Comparison of ENCODE assay signal across 29 cellular contexts in genomic region chr2:23078799-23079434, GRCh38.
"Had no signal": no experiment of that assay in that cellular context is flagged by ENCODE, and none has a peak within 500 bp of the region (broad histone marks: within the 10 kb centered on the region; RNA-seq: fewer than 3 reads in every experiment).

No MANE protein-coding gene starts in this region.

- H3K9ac ChIP-seq: neural progenitor cell, parathyroid adenoma had no signal

- H2AFZ ChIP-seq: neural progenitor cell, parathyroid adenoma had no signal

- H3K4me1 Mint-ChIP-seq: natural killer cell; stimulated activated effector memory CD8-positive, alpha-beta T cell treated with anti-CD3 and anti-CD28 coated beads, Interleukin-12 subunit alpha, Interleukin-12 subunit beta, amount 100 ng/mL, for 72 hours; stimulated activated naive B cell treated with anti-CD40 and anti-IgM and Interleukin-4, amounts not matched to agents 10 μg/mL and 1 μg/mL and 100 μg/mL, for 72 hours; stimulated activated naive CD8-positive, alpha-beta T cell treated with anti-CD3 and anti-CD28 coated beads, Interleukin-15, amount 100 ng/mL, for 72 hours had no signal

- H3K27ac ChIP-seq: neural progenitor cell, ovary, parathyroid adenoma, psoas muscle, sigmoid colon, suprapubic skin, testis, tibial artery, transverse colon, upper lobe of right lung, uterus had no signal

- H3K4me3 ChIP-seq: neural progenitor cell, ovary, psoas muscle, sigmoid colon, suprapubic skin, testis, tibial artery, transverse colon, upper lobe of right lung, uterus had no signal

- H3K4me2 ChIP-seq: neural progenitor cell had no signal

- H3K36me3 ChIP-seq: neural progenitor cell, ovary, sigmoid colon, suprapubic skin, tibial artery, transverse colon, upper lobe of right lung, uterus had no signal

- H3K9me3 Mint-ChIP-seq: neural progenitor cell had no signal

- H3K79me2 ChIP-seq: parathyroid adenoma had no signal

- H3K4me1 ChIP-seq: parathyroid adenoma, psoas muscle, sigmoid colon, suprapubic skin, testis, tibial artery, transverse colon, upper lobe of right lung, uterus had no signal

- H3K27me3 ChIP-seq: neural progenitor cell, ovary, sigmoid colon, suprapubic skin, testis, tibial artery, transverse colon, upper lobe of right lung, uterus had no signal

- DNase-seq: naive thymus-derived CD4-positive, alpha-beta T cell; natural killer cell; occipital lobe; ovary; posterior cingulate gyrus; psoas muscle; right cardiac atrium; sigmoid colon; small intestine; stimulated activated CD4-positive, alpha-beta T cell treated with anti-CD3 and anti-CD28 coated beads, Interleukin-15, amount 100 ng/mL, for 24 hours; stimulated activated CD4-positive, alpha-beta T cell treated with anti-CD3 and anti-CD28 coated beads, Interleukin-2, amount 100 ng/mL, for 24 hours; stimulated activated CD4-positive, alpha-beta T cell treated with anti-CD3 and anti-CD28 coated beads, Interleukin-2, amount 100 ng/mL, for 48 hours; stimulated activated CD4-positive, alpha-beta T cell treated with anti-CD3 and anti-CD28 coated beads, Interleukin-4, amount 100 ng/mL, for 24 hours; stimulated activated naive B cell treated with anti-CD40 and anti-IgM and Interleukin-4, amounts not matched to agents 10 μg/mL and 1 μg/mL and 100 μg/mL, for 72 hours; stimulated activated naive CD8-positive, alpha-beta T cell treated with anti-CD3 and anti-CD28 coated beads, Interleukin-15, amount 100 ng/mL, for 72 hours; stimulated activated naive CD8-positive, alpha-beta T cell treated with anti-CD3 and anti-CD28 coated beads, Interleukin-15, Interleukin-2, amounts not matched to agents 100 U/mL and 50 U/mL, for 24 hours; substantia nigra; testis; tibial artery; transverse colon; upper lobe of right lung had no signal

- H3K9me3 ChIP-seq: ovary, psoas muscle, suprapubic skin, testis, tibial artery, transverse colon, upper lobe of right lung, uterus had no signal

- FAIRE-seq: small intestine had no signal

- H3K27ac Mint-ChIP-seq: naive thymus-derived CD4-positive, alpha-beta T cell; natural killer cell; neural progenitor cell; progenitor cell of endocrine pancreas; stimulated activated effector memory CD8-positive, alpha-beta T cell treated with anti-CD3 and anti-CD28 coated beads, Interleukin-12 subunit alpha, Interleukin-12 subunit beta, amount 100 ng/mL, for 72 hours; stimulated activated naive B cell treated with anti-CD40 and anti-IgM and Interleukin-4, amounts not matched to agents 10 μg/mL and 1 μg/mL and 100 μg/mL, for 72 hours; stimulated activated naive CD8-positive, alpha-beta T cell treated with anti-CD3 and anti-CD28 coated beads, Interleukin-15, amount 100 ng/mL, for 72 hours; type B pancreatic cell had no signal

- H3K4me3 Mint-ChIP-seq: naive thymus-derived CD4-positive, alpha-beta T cell; natural killer cell; nephron; neural progenitor cell; stimulated activated effector memory CD8-positive, alpha-beta T cell treated with anti-CD3 and anti-CD28 coated beads, Interleukin-12 subunit alpha, Interleukin-12 subunit beta, amount 100 ng/mL, for 72 hours; stimulated activated naive B cell treated with anti-CD40 and anti-IgM and Interleukin-4, amounts not matched to agents 10 μg/mL and 1 μg/mL and 100 μg/mL, for 72 hours; stimulated activated naive CD8-positive, alpha-beta T cell treated with anti-CD3 and anti-CD28 coated beads, Interleukin-15, amount 100 ng/mL, for 72 hours; type B pancreatic cell had no signal

- ATAC-seq: naive thymus-derived CD4-positive, alpha-beta T cell; natural killer cell; psoas muscle; right cardiac atrium; stimulated activated effector memory CD8-positive, alpha-beta T cell treated with anti-CD3 and anti-CD28 coated beads, Interleukin-12 subunit alpha, Interleukin-12 subunit beta, amount 100 ng/mL, for 72 hours; stimulated activated naive B cell treated with anti-CD40 and anti-IgM and Interleukin-4, amounts not matched to agents 10 μg/mL and 1 μg/mL and 100 μg/mL, for 72 hours; stimulated activated naive CD8-positive, alpha-beta T cell treated with anti-CD3 and anti-CD28 coated beads, Interleukin-15, amount 100 ng/mL, for 72 hours; stimulated activated naive CD8-positive, alpha-beta T cell treated with anti-CD3 and anti-CD28 coated beads, Interleukin-15, Interleukin-2, amounts not matched to agents 100 U/mL and 50 U/mL, for 24 hours; upper lobe of right lung had no signal

- H3K36me3 Mint-ChIP-seq: naive thymus-derived CD4-positive, alpha-beta T cell; natural killer cell; neural progenitor cell; stimulated activated effector memory CD8-positive, alpha-beta T cell treated with anti-CD3 and anti-CD28 coated beads, Interleukin-12 subunit alpha, Interleukin-12 subunit beta, amount 100 ng/mL, for 72 hours; stimulated activated naive B cell treated with anti-CD40 and anti-IgM and Interleukin-4, amounts not matched to agents 10 μg/mL and 1 μg/mL and 100 μg/mL, for 72 hours; type B pancreatic cell had no signal
